In the genomic region with DNA sequence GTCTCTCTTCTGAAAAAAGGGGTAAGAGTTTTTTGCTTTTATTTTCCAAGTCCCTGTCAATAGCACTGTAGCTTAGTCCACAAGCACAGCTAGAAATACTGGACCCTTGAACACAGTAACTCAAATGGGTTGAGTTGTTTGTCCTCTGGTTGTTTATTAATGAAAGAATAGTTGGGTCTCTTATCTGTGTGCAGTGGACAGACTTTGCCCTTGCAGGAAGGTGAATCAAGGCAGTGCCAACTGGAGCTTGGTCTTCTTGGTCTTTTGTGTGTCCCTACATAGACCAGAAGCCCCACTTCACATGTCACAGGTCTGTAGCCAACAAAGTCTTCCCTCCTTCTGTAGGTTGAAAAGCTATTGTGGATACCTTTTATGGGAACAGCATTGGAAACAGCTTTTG, we compare ENCODE assay signal across 1 cellular context.
TF ChIP-seq lines count a peak whose summit lies in the region.

No MANE protein-coding gene starts in this region.

TF ChIP-seq in HepG2, 621 proteins besides CTCF, POLR2A, EP300 and RAD21 (continued from another document and continues in another):
- TF ChIP-seq, protein P1, sequence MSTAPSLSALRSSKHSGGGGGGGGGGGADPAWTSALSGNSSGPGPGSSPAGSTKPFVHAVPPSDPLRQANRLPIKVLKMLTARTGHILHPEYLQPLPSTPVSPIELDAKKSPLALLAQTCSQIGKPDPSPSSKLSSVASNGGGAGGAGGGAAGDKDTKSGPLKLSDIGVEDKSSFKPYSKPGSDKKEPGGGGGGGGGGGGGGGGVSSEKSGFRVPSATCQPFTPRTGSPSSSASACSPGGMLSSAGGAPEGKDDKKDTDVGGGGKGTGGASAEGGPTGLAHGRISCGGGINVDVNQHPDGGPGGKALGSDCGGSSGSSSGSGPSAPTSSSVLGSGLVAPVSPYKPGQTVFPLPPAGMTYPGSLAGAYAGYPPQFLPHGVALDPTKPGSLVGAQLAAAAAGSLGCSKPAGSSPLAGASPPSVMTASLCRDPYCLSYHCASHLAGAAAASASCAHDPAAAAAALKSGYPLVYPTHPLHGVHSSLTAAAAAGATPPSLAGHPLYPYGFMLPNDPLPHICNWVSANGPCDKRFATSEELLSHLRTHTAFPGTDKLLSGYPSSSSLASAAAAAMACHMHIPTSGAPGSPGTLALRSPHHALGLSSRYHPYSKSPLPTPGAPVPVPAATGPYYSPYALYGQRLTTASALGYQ (CRISPR knock-in tag; IDR thresholded peaks at IDR 0.05): no peak
- no peak for TF ChIP-seq ELF4 (CRISPR knock-in tag; IDR thresholded peaks at IDR 0.05; ENCODE audit: borderline replicate concordance)
- no peak for TF ChIP-seq ZNF451 (CRISPR knock-in tag; IDR thresholded peaks at IDR 0.05)
- TF ChIP-seq NR2F1 (CRISPR knock-in tag; IDR thresholded peaks at IDR 0.05): no peak
- no peak for TF ChIP-seq TBP (CRISPR knock-in tag; IDR thresholded peaks at IDR 0.05)
- TF ChIP-seq CEBPG (CRISPR knock-in tag; IDR thresholded peaks at IDR 0.05): no peak
- no peak for TF ChIP-seq HHEX (CRISPR knock-in tag; IDR thresholded peaks at IDR 0.05)
- no peak for TF ChIP-seq SMARCC2 (IDR thresholded peaks at IDR 0.05)
- no peak for TF ChIP-seq ZNF567 (CRISPR knock-in tag; IDR thresholded peaks at IDR 0.05; ENCODE audit: borderline replicate concordance)
- TF ChIP-seq ZNF367 (CRISPR knock-in tag; IDR thresholded peaks at IDR 0.05; ENCODE audit: borderline replicate concordance): no peak
- no peak for TF ChIP-seq ZNF747 (CRISPR knock-in tag; IDR thresholded peaks at IDR 0.05; ENCODE audit: borderline replicate concordance)
- peak; percentile 14; the same call in 1 of the 2 replicates for TF ChIP-seq SALL1 (CRISPR knock-in tag; IDR thresholded peaks at IDR 0.05)
- no peak for TF ChIP-seq ZNF430 (CRISPR knock-in tag; IDR thresholded peaks at IDR 0.05)
- TF ChIP-seq ZNF652 (CRISPR knock-in tag; IDR thresholded peaks at IDR 0.05; ENCODE audit: borderline replicate concordance, low read depth): no peak
- TF ChIP-seq ZMYM2 (CRISPR knock-in tag; IDR thresholded peaks at IDR 0.05): no peak
- no peak for TF ChIP-seq NFE2L1 (CRISPR knock-in tag; IDR thresholded peaks at IDR 0.05; ENCODE audit: borderline replicate concordance)
- TF ChIP-seq FOXK1 (CRISPR knock-in tag; IDR thresholded peaks at IDR 0.05; ENCODE audit: borderline replicate concordance, low read depth): peak; percentile 46; the same call in 1 of the 2 replicates
- no peak; the same call in 1 of the 2 replicates for TF ChIP-seq FOXO1 (CRISPR knock-in tag; IDR thresholded peaks at IDR 0.05)
- TF ChIP-seq SOX13 (IDR thresholded peaks at IDR 0.05): no peak
- TF ChIP-seq SOX13 (CRISPR knock-in tag; conservative IDR thresholded peaks at IDR 0.05 in 1 of 2, IDR thresholded peaks at IDR 0.05 in 1 of 2): no peak; a peak in 1 of 4 replicates
- TF ChIP-seq ZNF343 (CRISPR knock-in tag; IDR thresholded peaks at IDR 0.05): no peak
- TF ChIP-seq, protein P2, sequence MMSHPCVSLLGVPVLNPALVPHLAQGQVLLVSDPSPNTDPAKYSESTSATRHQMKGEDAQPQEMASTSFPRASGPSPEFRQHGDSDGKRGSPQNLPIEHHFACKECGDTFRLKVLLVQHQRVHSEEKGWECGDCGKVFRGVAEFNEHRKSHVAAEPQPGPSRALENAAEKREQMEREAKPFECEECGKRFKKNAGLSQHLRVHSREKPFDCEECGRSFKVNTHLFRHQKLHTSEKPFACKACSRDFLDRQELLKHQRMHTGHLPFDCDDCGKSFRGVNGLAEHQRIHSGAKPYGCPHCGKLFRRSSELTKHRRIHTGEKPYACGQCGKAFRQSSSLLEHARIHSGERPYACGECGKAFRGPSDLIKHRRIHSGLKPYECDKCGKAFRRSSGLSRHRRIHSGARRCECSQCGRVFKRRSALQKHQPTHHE (CRISPR knock-in tag; IDR thresholded peaks at IDR 0.05; ENCODE audit: borderline replicate concordance): no peak
- TF ChIP-seq, protein P3, sequence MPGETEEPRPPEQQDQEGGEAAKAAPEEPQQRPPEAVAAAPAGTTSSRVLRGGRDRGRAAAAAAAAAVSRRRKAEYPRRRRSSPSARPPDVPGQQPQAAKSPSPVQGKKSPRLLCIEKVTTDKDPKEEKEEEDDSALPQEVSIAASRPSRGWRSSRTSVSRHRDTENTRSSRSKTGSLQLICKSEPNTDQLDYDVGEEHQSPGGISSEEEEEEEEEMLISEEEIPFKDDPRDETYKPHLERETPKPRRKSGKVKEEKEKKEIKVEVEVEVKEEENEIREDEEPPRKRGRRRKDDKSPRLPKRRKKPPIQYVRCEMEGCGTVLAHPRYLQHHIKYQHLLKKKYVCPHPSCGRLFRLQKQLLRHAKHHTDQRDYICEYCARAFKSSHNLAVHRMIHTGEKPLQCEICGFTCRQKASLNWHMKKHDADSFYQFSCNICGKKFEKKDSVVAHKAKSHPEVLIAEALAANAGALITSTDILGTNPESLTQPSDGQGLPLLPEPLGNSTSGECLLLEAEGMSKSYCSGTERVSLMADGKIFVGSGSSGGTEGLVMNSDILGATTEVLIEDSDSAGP (CRISPR knock-in tag; IDR thresholded peaks at IDR 0.05; ENCODE audit: borderline replicate concordance): no peak
- TF ChIP-seq ZNF577 (CRISPR knock-in tag; IDR thresholded peaks at IDR 0.05; ENCODE audit: borderline replicate concordance, low read depth): no peak
- no peak for TF ChIP-seq TBL1XR1 (IDR thresholded peaks at IDR 0.05; ENCODE audit: borderline replicate concordance, low read length, partially characterized antibody)
- no peak for TF ChIP-seq SNAPC2 (CRISPR knock-in tag; IDR thresholded peaks at IDR 0.05)
- 0 out of 2 replicates have a peak, but pooled peaks have one; percentile 73 for TF ChIP-seq MIXL1 (CRISPR knock-in tag; IDR thresholded peaks at IDR 0.05)
- TF ChIP-seq HDAC1 (CRISPR knock-in tag; IDR thresholded peaks at IDR 0.05): 0 out of 2 replicates have a peak, but pooled peaks have one; percentile 22
- no peak for TF ChIP-seq ZMAT3 (CRISPR knock-in tag; conservative IDR thresholded peaks at IDR 0.05)
- TF ChIP-seq, protein P4, sequence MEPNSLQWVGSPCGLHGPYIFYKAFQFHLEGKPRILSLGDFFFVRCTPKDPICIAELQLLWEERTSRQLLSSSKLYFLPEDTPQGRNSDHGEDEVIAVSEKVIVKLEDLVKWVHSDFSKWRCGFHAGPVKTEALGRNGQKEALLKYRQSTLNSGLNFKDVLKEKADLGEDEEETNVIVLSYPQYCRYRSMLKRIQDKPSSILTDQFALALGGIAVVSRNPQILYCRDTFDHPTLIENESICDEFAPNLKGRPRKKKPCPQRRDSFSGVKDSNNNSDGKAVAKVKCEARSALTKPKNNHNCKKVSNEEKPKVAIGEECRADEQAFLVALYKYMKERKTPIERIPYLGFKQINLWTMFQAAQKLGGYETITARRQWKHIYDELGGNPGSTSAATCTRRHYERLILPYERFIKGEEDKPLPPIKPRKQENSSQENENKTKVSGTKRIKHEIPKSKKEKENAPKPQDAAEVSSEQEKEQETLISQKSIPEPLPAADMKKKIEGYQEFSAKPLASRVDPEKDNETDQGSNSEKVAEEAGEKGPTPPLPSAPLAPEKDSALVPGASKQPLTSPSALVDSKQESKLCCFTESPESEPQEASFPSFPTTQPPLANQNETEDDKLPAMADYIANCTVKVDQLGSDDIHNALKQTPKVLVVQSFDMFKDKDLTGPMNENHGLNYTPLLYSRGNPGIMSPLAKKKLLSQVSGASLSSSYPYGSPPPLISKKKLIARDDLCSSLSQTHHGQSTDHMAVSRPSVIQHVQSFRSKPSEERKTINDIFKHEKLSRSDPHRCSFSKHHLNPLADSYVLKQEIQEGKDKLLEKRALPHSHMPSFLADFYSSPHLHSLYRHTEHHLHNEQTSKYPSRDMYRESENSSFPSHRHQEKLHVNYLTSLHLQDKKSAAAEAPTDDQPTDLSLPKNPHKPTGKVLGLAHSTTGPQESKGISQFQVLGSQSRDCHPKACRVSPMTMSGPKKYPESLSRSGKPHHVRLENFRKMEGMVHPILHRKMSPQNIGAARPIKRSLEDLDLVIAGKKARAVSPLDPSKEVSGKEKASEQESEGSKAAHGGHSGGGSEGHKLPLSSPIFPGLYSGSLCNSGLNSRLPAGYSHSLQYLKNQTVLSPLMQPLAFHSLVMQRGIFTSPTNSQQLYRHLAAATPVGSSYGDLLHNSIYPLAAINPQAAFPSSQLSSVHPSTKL (CRISPR knock-in tag; IDR thresholded peaks at IDR 0.05): peak; percentile 45
- TF ChIP-seq, protein P5, sequence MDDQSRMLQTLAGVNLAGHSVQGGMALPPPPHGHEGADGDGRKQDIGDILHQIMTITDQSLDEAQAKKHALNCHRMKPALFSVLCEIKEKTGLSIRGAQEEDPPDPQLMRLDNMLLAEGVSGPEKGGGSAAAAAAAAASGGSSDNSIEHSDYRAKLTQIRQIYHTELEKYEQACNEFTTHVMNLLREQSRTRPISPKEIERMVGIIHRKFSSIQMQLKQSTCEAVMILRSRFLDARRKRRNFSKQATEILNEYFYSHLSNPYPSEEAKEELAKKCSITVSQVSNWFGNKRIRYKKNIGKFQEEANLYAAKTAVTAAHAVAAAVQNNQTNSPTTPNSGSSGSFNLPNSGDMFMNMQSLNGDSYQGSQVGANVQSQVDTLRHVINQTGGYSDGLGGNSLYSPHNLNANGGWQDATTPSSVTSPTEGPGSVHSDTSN (CRISPR knock-in tag; IDR thresholded peaks at IDR 0.05; ENCODE audit: borderline replicate concordance): no peak
- TF ChIP-seq, protein P6, sequence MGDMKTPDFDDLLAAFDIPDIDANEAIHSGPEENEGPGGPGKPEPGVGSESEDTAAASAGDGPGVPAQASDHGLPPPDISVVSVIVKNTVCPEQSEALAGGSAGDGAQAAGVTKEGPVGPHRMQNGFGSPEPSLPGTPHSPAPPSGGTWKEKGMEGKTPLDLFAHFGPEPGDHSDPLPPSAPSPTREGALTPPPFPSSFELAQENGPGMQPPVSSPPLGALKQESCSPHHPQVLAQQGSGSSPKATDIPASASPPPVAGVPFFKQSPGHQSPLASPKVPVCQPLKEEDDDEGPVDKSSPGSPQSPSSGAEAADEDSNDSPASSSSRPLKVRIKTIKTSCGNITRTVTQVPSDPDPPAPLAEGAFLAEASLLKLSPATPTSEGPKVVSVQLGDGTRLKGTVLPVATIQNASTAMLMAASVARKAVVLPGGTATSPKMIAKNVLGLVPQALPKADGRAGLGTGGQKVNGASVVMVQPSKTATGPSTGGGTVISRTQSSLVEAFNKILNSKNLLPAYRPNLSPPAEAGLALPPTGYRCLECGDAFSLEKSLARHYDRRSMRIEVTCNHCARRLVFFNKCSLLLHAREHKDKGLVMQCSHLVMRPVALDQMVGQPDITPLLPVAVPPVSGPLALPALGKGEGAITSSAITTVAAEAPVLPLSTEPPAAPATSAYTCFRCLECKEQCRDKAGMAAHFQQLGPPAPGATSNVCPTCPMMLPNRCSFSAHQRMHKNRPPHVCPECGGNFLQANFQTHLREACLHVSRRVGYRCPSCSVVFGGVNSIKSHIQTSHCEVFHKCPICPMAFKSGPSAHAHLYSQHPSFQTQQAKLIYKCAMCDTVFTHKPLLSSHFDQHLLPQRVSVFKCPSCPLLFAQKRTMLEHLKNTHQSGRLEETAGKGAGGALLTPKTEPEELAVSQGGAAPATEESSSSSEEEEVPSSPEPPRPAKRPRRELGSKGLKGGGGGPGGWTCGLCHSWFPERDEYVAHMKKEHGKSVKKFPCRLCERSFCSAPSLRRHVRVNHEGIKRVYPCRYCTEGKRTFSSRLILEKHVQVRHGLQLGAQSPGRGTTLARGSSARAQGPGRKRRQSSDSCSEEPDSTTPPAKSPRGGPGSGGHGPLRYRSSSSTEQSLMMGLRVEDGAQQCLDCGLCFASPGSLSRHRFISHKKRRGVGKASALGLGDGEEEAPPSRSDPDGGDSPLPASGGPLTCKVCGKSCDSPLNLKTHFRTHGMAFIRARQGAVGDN (CRISPR knock-in tag; IDR thresholded peaks at IDR 0.05): no peak
- TF ChIP-seq MTF2 (CRISPR knock-in tag; IDR thresholded peaks at IDR 0.05; ENCODE audit: borderline replicate concordance): no peak
- TF ChIP-seq ZNF331 (CRISPR knock-in tag; IDR thresholded peaks at IDR 0.05): peak; percentile 11; the same call in 1 of the 2 replicates
- TF ChIP-seq, protein P7, sequence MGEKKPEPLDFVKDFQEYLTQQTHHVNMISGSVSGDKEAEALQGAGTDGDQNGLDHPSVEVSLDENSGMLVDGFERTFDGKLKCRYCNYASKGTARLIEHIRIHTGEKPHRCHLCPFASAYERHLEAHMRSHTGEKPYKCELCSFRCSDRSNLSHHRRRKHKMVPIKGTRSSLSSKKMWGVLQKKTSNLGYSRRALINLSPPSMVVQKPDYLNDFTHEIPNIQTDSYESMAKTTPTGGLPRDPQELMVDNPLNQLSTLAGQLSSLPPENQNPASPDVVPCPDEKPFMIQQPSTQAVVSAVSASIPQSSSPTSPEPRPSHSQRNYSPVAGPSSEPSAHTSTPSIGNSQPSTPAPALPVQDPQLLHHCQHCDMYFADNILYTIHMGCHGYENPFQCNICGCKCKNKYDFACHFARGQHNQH (CRISPR knock-in tag; IDR thresholded peaks at IDR 0.05): no peak
- TF ChIP-seq, protein P8, sequence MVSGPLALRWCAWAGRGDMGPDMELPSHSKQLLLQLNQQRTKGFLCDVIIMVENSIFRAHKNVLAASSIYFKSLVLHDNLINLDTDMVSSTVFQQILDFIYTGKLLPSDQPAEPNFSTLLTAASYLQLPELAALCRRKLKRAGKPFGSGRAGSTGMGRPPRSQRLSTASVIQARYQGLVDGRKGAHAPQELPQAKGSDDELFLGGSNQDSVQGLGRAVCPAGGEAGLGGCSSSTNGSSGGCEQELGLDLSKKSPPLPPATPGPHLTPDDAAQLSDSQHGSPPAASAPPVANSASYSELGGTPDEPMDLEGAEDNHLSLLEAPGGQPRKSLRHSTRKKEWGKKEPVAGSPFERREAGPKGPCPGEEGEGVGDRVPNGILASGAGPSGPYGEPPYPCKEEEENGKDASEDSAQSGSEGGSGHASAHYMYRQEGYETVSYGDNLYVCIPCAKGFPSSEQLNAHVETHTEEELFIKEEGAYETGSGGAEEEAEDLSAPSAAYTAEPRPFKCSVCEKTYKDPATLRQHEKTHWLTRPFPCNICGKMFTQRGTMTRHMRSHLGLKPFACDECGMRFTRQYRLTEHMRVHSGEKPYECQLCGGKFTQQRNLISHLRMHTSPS (CRISPR knock-in tag; IDR thresholded peaks at IDR 0.05; ENCODE audit: low read depth): no peak
- no peak for TF ChIP-seq NRL (CRISPR knock-in tag; IDR thresholded peaks at IDR 0.05; ENCODE audit: borderline replicate concordance)
- TF ChIP-seq, protein P9, sequence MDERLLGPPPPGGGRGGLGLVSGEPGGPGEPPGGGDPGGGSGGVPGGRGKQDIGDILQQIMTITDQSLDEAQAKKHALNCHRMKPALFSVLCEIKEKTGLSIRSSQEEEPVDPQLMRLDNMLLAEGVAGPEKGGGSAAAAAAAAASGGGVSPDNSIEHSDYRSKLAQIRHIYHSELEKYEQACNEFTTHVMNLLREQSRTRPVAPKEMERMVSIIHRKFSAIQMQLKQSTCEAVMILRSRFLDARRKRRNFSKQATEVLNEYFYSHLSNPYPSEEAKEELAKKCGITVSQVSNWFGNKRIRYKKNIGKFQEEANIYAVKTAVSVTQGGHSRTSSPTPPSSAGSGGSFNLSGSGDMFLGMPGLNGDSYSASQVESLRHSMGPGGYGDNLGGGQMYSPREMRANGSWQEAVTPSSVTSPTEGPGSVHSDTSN (CRISPR knock-in tag; IDR thresholded peaks at IDR 0.05): no peak
- no peak for TF ChIP-seq CENPX (CRISPR knock-in tag; IDR thresholded peaks at IDR 0.05)
- no peak for TF ChIP-seq ZFP36L1 (CRISPR knock-in tag; IDR thresholded peaks at IDR 0.05)
- TF ChIP-seq, protein P10, sequence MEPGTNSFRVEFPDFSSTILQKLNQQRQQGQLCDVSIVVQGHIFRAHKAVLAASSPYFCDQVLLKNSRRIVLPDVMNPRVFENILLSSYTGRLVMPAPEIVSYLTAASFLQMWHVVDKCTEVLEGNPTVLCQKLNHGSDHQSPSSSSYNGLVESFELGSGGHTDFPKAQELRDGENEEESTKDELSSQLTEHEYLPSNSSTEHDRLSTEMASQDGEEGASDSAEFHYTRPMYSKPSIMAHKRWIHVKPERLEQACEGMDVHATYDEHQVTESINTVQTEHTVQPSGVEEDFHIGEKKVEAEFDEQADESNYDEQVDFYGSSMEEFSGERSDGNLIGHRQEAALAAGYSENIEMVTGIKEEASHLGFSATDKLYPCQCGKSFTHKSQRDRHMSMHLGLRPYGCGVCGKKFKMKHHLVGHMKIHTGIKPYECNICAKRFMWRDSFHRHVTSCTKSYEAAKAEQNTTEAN (CRISPR knock-in tag; conservative IDR thresholded peaks at IDR 0.05): no peak
- TF ChIP-seq MEIS2 (CRISPR knock-in tag; IDR thresholded peaks at IDR 0.05): no peak
